In the genomic region with DNA sequence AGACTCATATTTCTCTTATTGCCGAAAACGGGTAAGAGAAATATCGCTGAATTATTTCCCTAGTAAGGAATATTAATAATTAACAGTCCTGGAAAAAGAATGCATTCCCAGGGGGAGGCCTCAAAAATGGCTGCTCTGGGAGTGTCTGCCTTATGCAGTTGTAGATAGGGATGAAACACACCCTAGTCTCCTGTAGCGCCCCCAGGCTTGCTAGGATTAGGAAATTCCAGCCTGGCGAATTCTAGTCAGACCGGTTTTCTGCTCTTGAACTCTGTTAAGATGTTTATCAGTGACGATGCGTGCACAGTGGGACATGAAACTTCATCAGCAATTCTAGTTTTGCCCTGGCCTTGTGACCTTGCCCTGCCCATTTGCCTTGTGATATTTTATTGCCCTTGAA, we compare ENCODE assay signal across 4 cellular contexts. TPM values are rescaled to one million over a fixed set of nuclear protein-coding genes. Genes with fewer than 3 reads are reported as not detected.
"Had no signal": no experiment of that assay in that cellular context is flagged by ENCODE, and none has a peak within 500 bp of the region (broad histone marks: within the 10 kb centered on the region; RNA-seq: fewer than 3 reads in every experiment).

No MANE protein-coding gene starts in this region.

RNA-seq across cellular contexts. Expression of a gene that starts 18.2 kb away (rescaled TPM):
- total RNA-seq: K562; OCI-LY7; T-helper 1 cell treated with Interleukin-12 subunit alpha and Interleukin-12 subunit beta and Interleukin-4 antibody, amounts not matched to agents 30 ng/mL and 1 ng/mL, for 36 hours had no signal
- polyA plus RNA-seq: IgD-negative memory B cell, K562 had no signal
